ENCODE assay signal across 15 cellular contexts in genomic region chr7:91306266-91306665, GRCh38. TPM values are rescaled to one million over a fixed set of nuclear protein-coding genes. Genes with fewer than 3 reads are reported as not detected.
DNase-seq lines count a peak whose midpoint lies in the region; ATAC-seq, FAIRE-seq and TF ChIP-seq lines count a peak whose summit lies in the region.
"Had no signal": no experiment of that assay in that cellular context is flagged by ENCODE, and none has a peak within 500 bp of the region (broad histone marks: within the 10 kb centered on the region; RNA-seq: fewer than 3 reads in every experiment).

No MANE protein-coding gene starts in this region.

- TF ChIP-seq POLR2A in thyroid gland (IDR thresholded peaks at IDR 0.05): no peak

- intact Hi-C loops in thyroid gland (cut with DNase I): no loop called here

- H3K9me3 ChIP-seq in thyroid gland: no peaks in the 10 kb centered on the region

- H3K36me3 ChIP-seq in bronchial epithelial cell (ENCODE audit: control insufficient read depth, insufficient read depth, low read length): no peaks in the 10 kb centered on the region
- H3K36me3 ChIP-seq in thyroid gland: no peaks in the 10 kb centered on the region

- no peak for ATAC-seq in HG03469 (IDR thresholded peaks at IDR 0.05; ENCODE audit: unreplicated experiment)

- FAIRE-seq in D721Med (lab: Jason Lieb, UNC) (peak; percentile 97), bronchial epithelial cell (lab: Jason Lieb, UNC) (no peak)
- FAIRE-seq: H54 had no signal

- 95 to 96% methylated on average over 2 of the region's 2 CpGs for WGBS in thyroid gland, 2 donors

- TF ChIP-seq CTCF in D721Med (IDR thresholded peaks at IDR 0.05; ENCODE audit: insufficient read depth, missing control alignments): no peak
- TF ChIP-seq CTCF in bronchial epithelial cell (IDR thresholded peaks at IDR 0.05; ENCODE audit: insufficient read depth, low read length, severe bottlenecking): no peak
- TF ChIP-seq CTCF in retinal pigment epithelial cell (conservative IDR thresholded peaks at IDR 0.05; ENCODE audit: low read depth, low read length): no peak
- no peak for TF ChIP-seq CTCF in thyroid gland (IDR thresholded peaks at IDR 0.05)

- DNase-seq in D721Med (ENCODE audit: insufficient read length, low spot score) (no peak), NCI-H82 treated with DMSO at 0.1 percent for 48 hours (lab: John Stamatoyannopoulos, UW; ENCODE audit: unreplicated experiment) (peak; percentile 88), bronchial epithelial cell (ENCODE audit: low read depth) (peak; percentile 34), retinal pigment epithelial cell (ENCODE audit: low read depth) (peak; percentile 89), glomerular visceral epithelial cell (ENCODE audit: extremely low spot score) (no peak), T-helper 9 cell (no peak), thyroid gland (no peak)
- DNase-seq: C1 segment of cervical spinal cord; Calu3; CD4-positive, alpha-beta T cell; DMS153; GF-D8; GM23248 had no signal

- H3K27ac ChIP-seq in thyroid gland: no peak overlapping the region
- H3K27ac ChIP-seq: GM23248 had no signal

- H3K4me3 ChIP-seq in bronchial epithelial cell (ENCODE audit: low read depth, low read length): no peak overlapping the region
- H3K4me3 ChIP-seq in retinal pigment epithelial cell (ENCODE audit: low read length): no peak overlapping the region
- H3K4me3 ChIP-seq in thyroid gland (replicated peaks in 1 of 3): no peak overlapping the region
- H3K4me3 ChIP-seq: GM23248 had no signal

- H3K27me3 ChIP-seq in bronchial epithelial cell (ENCODE audit: control insufficient read depth, insufficient read depth, low read length): no peaks in the 10 kb centered on the region
- H3K27me3 ChIP-seq in thyroid gland: no peaks in the 10 kb centered on the region

- peaks cover 9 to 18% of the 10 kb centered on the region in 2 donors for H3K4me1 ChIP-seq in thyroid gland

RNA-seq across cellular contexts. Expression of gene FZD1, which starts 42.0 kb away (rescaled TPM):
- total RNA-seq in bronchial epithelial cell (2.4 and 4.1 TPM in 2 replicates), thyroid gland (100 to 1,000 TPM in 3 of 4 donors, 10 to 100 TPM in 1; 66.4 to 127 (median 114) TPM)

Comparison
In these comparisons a context has a peak if more than half of its experiments do, and no peak if none do; other contexts are left out.
1. DNase-seq: peak in NCI-H82 treated with DMSO at 0.1 percent for 48 hours (single experiment), bronchial epithelial cell (single experiment) and retinal pigment epithelial cell (single experiment); none in D721Med (single experiment), glomerular visceral epithelial cell (single experiment), T-helper 9 cell (single experiment) and thyroid gland (0 of 2).
2. RNA of gene FZD1, which starts 42.0 kb away (total RNA-seq): 66.4 to 127 TPM in thyroid gland; 2.4 to 4.1 TPM in bronchial epithelial cell; every median in the first group is over 10 times any median in the second.